8 cellular contexts compared by ENCODE assay signal in genomic region chr10:73095479-73096021, GRCh38. TPM values are rescaled to one million over a fixed set of nuclear protein-coding genes. Genes with fewer than 3 reads are reported as not detected.
A peak's percentile ranks its signal among the peaks of the same experiment; 100 is the strongest.
DNase-seq lines count a peak whose midpoint lies in the region; ATAC-seq and TF ChIP-seq lines count a peak whose summit lies in the region.

No MANE protein-coding gene starts in this region.

- no peaks in the 10 kb centered on the region for H3K27me3 ChIP-seq in kidney epithelial cell (ENCODE audit: control insufficient read depth, insufficient read depth, low read length)

- no peak for ATAC-seq in central memory CD8-positive, alpha-beta T cell (replicated peaks; ENCODE audit: extremely low read depth, poor library complexity, severe bottlenecking)
- no peak for ATAC-seq in GM19035 (IDR thresholded peaks at IDR 0.05; ENCODE audit: unreplicated experiment)

- peaks cover 20% of the 10 kb centered on the region for H3K36me3 Mint-ChIP-seq in central memory CD8-positive, alpha-beta T cell (ENCODE audit: insufficient read depth)

- no peaks in the 10 kb centered on the region for H3K36me3 ChIP-seq in kidney epithelial cell (ENCODE audit: control insufficient read depth, insufficient read depth, low read length)

- no peaks in the 10 kb centered on the region for H3K27me3 Mint-ChIP-seq in central memory CD8-positive, alpha-beta T cell

- peaks cover 32% of the 10 kb centered on the region for H3K4me1 Mint-ChIP-seq in central memory CD8-positive, alpha-beta T cell

- DNase-seq in Daoy (ENCODE audit: low read depth) (peak; percentile 53), T1000 (lab: John Stamatoyannopoulos, UW) (peak; percentile 14), kidney epithelial cell (ENCODE audit: low read depth) (no peak), GDM1 (lab: John Stamatoyannopoulos, UW) (no peak)
- DNase-seq in Jurkat, Clone E6-1 (ENCODE audit: low read depth, low spot score) = no peak
- peak in 1 of 2 donors; percentile 18 for DNase-seq in central memory CD8-positive, alpha-beta T cell (ENCODE audit: low spot score in 2 of 2)
- DNase-seq in stimulated activated CD4-positive, alpha-beta T cell treated with anti-CD3 and anti-CD28 coated beads, Interleukin-4, amount 100 ng/mL, for 1 hour = peak; percentile 9

- H3K4me3 Mint-ChIP-seq in central memory CD8-positive, alpha-beta T cell = peak overlapping the region; percentile 93

- no peak for TF ChIP-seq CTCF in kidney epithelial cell (IDR thresholded peaks at IDR 0.05; ENCODE audit: insufficient read depth, low read length, poor library complexity, severe bottlenecking)

- peak overlapping the region; percentile 91 for H3K4me3 ChIP-seq in Jurkat, Clone E6-1 (ENCODE audit: low read length)
- H3K4me3 ChIP-seq in kidney epithelial cell (ENCODE audit: low read depth, low read length) = peak overlapping the region; percentile 87

- H3K9me3 Mint-ChIP-seq in central memory CD8-positive, alpha-beta T cell = no peaks in the 10 kb centered on the region

- peak overlapping the region; percentile 98 for H3K27ac Mint-ChIP-seq in central memory CD8-positive, alpha-beta T cell (ENCODE audit: low read depth)

RNA-seq across cellular contexts. Expression of gene P4HA1, which starts 1.1 kb away (rescaled TPM):
- total RNA-seq in Daoy (2014; rRNA removed; shearing (Covaris generic)) = 56.9 and 58.9 TPM in 2 replicates
- 21.5 TPM for polyA plus RNA-seq in Jurkat, Clone E6-1 (2012; ENCODE audit: insufficient read depth, insufficient read length)
- total RNA-seq in kidney epithelial cell = 35.6 and 37.5 TPM in 2 replicates

RNA-seq across cellular contexts. Expression of gene NUDT13, which starts 14.7 kb away (rescaled TPM):
- total RNA-seq in Daoy (2014; rRNA removed; shearing (Covaris generic)) = 1.2 TPM in 1 of 2 replicates, not detected in the other
- polyA plus RNA-seq in Jurkat, Clone E6-1 (2012; ENCODE audit: insufficient read depth, insufficient read length) = not detected
- 1.8 and 1.9 TPM in 2 replicates for total RNA-seq in kidney epithelial cell

Comparison
In these comparisons a context has a peak if more than half of its experiments do, and no peak if none do; other contexts are left out.
1. DNase-seq: peak in Daoy (single experiment), T1000 (single experiment) and stimulated activated CD4-positive, alpha-beta T cell treated with anti-CD3 and anti-CD28 coated beads, Interleukin-4, amount 100 ng/mL, for 1 hour (single experiment); none in Jurkat, Clone E6-1 (single experiment), kidney epithelial cell (single experiment) and GDM1 (single experiment).